In the genomic region with DNA sequence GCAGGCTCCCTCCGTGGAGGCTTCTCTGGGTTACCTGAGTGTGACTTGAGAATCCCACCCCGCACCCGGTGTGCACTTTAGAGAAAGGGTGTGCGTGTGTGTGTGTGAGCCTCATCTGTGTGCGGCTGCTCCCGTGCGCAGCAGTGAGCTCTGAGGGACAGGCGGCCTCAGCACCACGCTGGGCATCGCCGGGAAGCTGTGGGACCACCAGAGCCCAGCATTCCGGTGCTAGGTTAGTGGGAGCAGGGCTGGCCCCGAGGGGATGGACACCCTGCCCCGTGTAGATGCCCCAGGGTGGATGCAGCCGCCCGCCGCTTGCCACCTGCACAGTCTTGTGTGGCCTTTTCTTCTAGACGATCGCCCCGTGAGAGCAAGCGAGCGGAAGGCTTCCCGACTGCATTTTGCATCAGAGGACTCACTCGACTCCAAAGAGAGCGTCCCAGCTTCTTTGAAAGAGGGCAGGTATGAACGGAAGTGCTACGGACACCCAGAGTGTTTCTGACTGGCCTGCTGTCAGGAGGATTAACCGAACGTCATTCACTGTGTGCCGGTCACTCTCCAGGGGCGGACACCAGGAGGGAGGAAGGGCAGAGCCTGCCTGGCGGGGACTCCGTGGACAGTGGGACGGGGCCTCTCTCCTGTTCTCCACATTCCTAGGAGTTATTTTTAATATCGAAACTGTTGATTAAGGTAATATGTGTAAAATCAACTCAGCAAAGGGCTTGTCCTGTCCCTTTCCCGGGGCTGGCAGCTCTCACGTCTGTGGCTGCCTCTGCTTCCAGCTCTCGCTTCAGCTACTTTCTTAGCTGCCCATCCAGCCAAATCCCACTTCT, we compare ENCODE assay signal across 24 cellular contexts.
"Had no signal": no experiment of that assay in that cellular context is flagged by ENCODE, and none has a peak within 500 bp of the region (broad histone marks: within the 10 kb centered on the region; RNA-seq: fewer than 3 reads in every experiment).

No MANE protein-coding gene starts in this region.

- H3K27me3 Mint-ChIP-seq: activated naive CD8-positive, alpha-beta T cell treated with anti-CD3 and anti-CD28 coated beads, Interleukin-2, amount 10 ng/mL, durations not matched to agents 7 days and 5 days; activated T-cell treated with anti-CD3 and anti-CD28 coated beads, Interleukin-2, amount 50 U/mL, for 24 hours; activated T-helper 17 cell treated with anti-CD3 and anti-CD28 coated beads, Interleukin-2, amount 50 U/mL, for 72 hours; stimulated activated naive B cell treated with anti-CD40 and anti-IgM and Interleukin-4, amounts not matched to agents 10 μg/mL and 1 μg/mL and 100 μg/mL, for 72 hours had no signal

- H3K4me3 ChIP-seq: breast epithelium, coronary artery, heart left ventricle, neural progenitor cell, ovary, psoas muscle, right lobe of liver, transverse colon, vagina had no signal

- H3K36me3 ChIP-seq: breast epithelium, neural progenitor cell, ovary had no signal

- H3K27ac ChIP-seq: breast epithelium, coronary artery, neural progenitor cell, ovary, psoas muscle, right lobe of liver, transverse colon, vagina had no signal

- DNase-seq: activated CD4-positive, alpha-beta T cell treated with anti-CD3 and anti-CD28 coated beads for 1 hour; activated CD4-positive, alpha-beta T cell treated with anti-CD3 and anti-CD28 coated beads, Interleukin-2, amount 50 U/mL, for 4 hours; activated CD8-positive, alpha-beta memory T cell treated with anti-CD3 and anti-CD28 coated beads for 24 hours; activated CD8-positive, alpha-beta memory T cell treated with anti-CD3 and anti-CD28 coated beads, Interleukin-2, amount 50 U/mL, for 4 hours; activated naive CD4-positive, alpha-beta T cell treated with Interleukin-2 at 50 U/mL for 16 hours; activated T-cell treated with anti-CD3 and anti-CD28 coated beads, Interleukin-2, amount 50 U/mL, for 24 hours; amniotic stem cell; midbrain; ovary; small intestine; stimulated activated CD4-positive, alpha-beta T cell treated with anti-CD3 and anti-CD28 coated beads, Interleukin-15, amount 100 ng/mL, for 24 hours; stimulated activated CD8-positive, alpha-beta memory T cell treated with anti-CD3 and anti-CD28 coated beads, Interleukin-4, amount 100 ng/mL, for 48 hours; stimulated activated naive B cell treated with anti-CD40 and anti-IgM and Interleukin-4, amounts not matched to agents 10 μg/mL and 1 μg/mL and 100 μg/mL, for 72 hours; T-helper 9 cell; transverse colon had no signal

- H3K9me3 Mint-ChIP-seq: activated naive CD8-positive, alpha-beta T cell treated with anti-CD3 and anti-CD28 coated beads, Interleukin-2, amount 10 ng/mL, durations not matched to agents 7 days and 5 days; activated T-cell treated with anti-CD3 and anti-CD28 coated beads, Interleukin-2, amount 50 U/mL, for 24 hours; activated T-helper 17 cell treated with anti-CD3 and anti-CD28 coated beads, Interleukin-2, amount 50 U/mL, for 72 hours; neural progenitor cell had no signal

- H3K4me1 ChIP-seq: breast epithelium, heart left ventricle, neural progenitor cell, psoas muscle, right lobe of liver, transverse colon, vagina had no signal

- H3K27me3 ChIP-seq: breast epithelium, heart left ventricle, neural progenitor cell, ovary, right lobe of liver, transverse colon, vagina had no signal

- H3K27ac Mint-ChIP-seq: activated naive CD8-positive, alpha-beta T cell treated with anti-CD3 and anti-CD28 coated beads, Interleukin-2, amount 10 ng/mL, durations not matched to agents 7 days and 5 days; activated T-cell treated with anti-CD3 and anti-CD28 coated beads, Interleukin-2, amount 50 U/mL, for 24 hours; activated T-helper 17 cell treated with anti-CD3 and anti-CD28 coated beads, Interleukin-2, amount 50 U/mL, for 72 hours had no signal

- H3K4me3 Mint-ChIP-seq: activated naive CD8-positive, alpha-beta T cell treated with anti-CD3 and anti-CD28 coated beads, Interleukin-2, amount 10 ng/mL, durations not matched to agents 7 days and 5 days; activated T-cell treated with anti-CD3 and anti-CD28 coated beads, Interleukin-2, amount 50 U/mL, for 24 hours; activated T-helper 17 cell treated with anti-CD3 and anti-CD28 coated beads, Interleukin-2, amount 50 U/mL, for 72 hours; neural progenitor cell; stimulated activated naive B cell treated with anti-CD40 and anti-IgM and Interleukin-4, amounts not matched to agents 10 μg/mL and 1 μg/mL and 100 μg/mL, for 72 hours had no signal

- ATAC-seq: activated T-helper 17 cell treated with anti-CD3 and anti-CD28 coated beads, Interleukin-2, amount 50 U/mL, for 72 hours; psoas muscle; stimulated activated naive B cell treated with anti-CD40 and anti-IgM and Interleukin-4, amounts not matched to agents 10 μg/mL and 1 μg/mL and 100 μg/mL, for 72 hours had no signal

- H3K4me1 Mint-ChIP-seq: activated naive CD8-positive, alpha-beta T cell treated with anti-CD3 and anti-CD28 coated beads, Interleukin-2, amount 10 ng/mL, durations not matched to agents 7 days and 5 days; activated T-helper 17 cell treated with anti-CD3 and anti-CD28 coated beads, Interleukin-2, amount 50 U/mL, for 72 hours had no signal

- H3K9me3 ChIP-seq: breast epithelium, heart left ventricle, ovary, psoas muscle, right lobe of liver, transverse colon, vagina had no signal
